In the genomic region with DNA sequence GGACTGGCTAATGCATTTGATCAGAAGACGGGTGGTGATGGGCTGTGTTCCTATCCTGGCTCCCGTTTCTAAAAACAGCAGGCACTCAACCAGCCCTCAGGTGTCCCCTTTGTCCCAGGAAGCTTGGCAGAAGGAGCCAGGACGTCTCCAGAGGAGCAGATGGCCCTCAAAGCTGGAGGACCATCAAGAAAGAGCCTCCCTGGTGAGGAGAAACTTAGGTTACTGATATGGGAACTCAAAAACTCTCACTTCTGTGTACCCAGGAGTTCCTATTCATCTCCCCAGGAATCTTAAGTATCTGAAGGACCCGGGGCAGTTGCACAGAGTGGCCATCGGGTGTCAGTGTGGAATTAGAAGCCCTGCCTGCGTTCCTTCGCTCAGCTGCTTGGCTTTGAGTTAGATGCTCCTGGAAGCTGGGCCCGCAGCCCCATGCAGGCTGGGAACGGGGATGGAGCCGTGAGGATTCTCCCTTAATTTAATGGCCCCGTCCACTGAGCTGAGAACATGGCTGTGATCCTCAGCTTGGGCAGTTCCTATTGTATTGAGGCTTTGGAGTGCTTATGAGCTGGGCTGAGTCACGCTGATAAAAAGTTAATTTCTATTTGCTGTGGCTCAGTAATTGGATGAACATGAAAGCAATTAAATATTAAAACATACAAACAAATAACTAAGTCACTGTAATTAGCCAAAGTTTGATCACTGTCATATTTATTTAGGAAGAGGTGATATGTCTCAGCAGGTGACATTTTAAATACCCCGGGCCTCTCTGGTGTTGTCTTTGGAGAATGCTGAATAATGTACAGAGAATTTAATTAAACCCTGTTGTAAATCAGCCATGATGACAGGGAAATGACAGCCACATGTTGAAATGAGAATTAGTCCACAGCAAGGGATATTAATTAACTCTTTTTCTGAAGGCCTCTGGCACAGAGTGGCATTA, we compare ENCODE assay signal across 8 cellular contexts.
DNase-seq lines count a peak whose midpoint lies in the region; ATAC-seq lines count a peak whose summit lies in the region.

No MANE protein-coding gene starts in this region.

- no peak overlapping the region for H3K4me3 Mint-ChIP-seq in CD8-positive, alpha-beta memory T cell

- CTCF ChIA-PET in CD8-positive, alpha-beta memory T cell (lab: Charles Lee): interaction anchor here (0.7 to 2.2 kb wide), 8 partner anchors 10 to 634 kb away, joined by 3 to 7 read pairs (median 3); no protein-coding TSS in a partner anchor

- H3K9me3 Mint-ChIP-seq in CD8-positive, alpha-beta memory T cell: no peaks in the 10 kb centered on the region

- no peaks in the 10 kb centered on the region for H3K27me3 ChIP-seq in CD8-positive, alpha-beta memory T cell (ENCODE audit: insufficient read depth, low read length, poor library complexity, severe bottlenecking)
- H3K27me3 ChIP-seq in HUES48 (ENCODE audit: control insufficient read depth, insufficient read depth, low read length): peaks cover 10% of the 10 kb centered on the region; the same call in 1 of the 2 replicates

- H3K4me1 Mint-ChIP-seq in CD8-positive, alpha-beta memory T cell: no peaks in the 10 kb centered on the region

- no peaks in the 10 kb centered on the region for H3K36me3 ChIP-seq in CD8-positive, alpha-beta memory T cell (ENCODE audit: insufficient read depth, low read length)
- H3K36me3 ChIP-seq in HUES48 (ENCODE audit: control insufficient read depth, insufficient read depth, low read length): no peaks in the 10 kb centered on the region

- H3K4me3 ChIP-seq in CD8-positive, alpha-beta memory T cell (ENCODE audit: low read length): no peak overlapping the region
- H3K4me3 ChIP-seq in HUES48 (ENCODE audit: low read depth, low read length): no peak overlapping the region

- POLR2A ChIA-PET in CD8-positive, alpha-beta memory T cell (lab: Charles Lee): no interaction called here

- no peaks in the 10 kb centered on the region for H3K9me3 ChIP-seq in CD8-positive, alpha-beta memory T cell (ENCODE audit: low read length)
- H3K9me3 ChIP-seq in HUES48 (ENCODE audit: control insufficient read depth, insufficient read depth, low read length): no peaks in the 10 kb centered on the region

- peak; percentile 14 to 70 (median 36) for DNase-seq in CD8-positive, alpha-beta memory T cell
- DNase-seq in NOMO-1 (lab: John Stamatoyannopoulos, UW; ENCODE audit: unreplicated experiment in 2 of 2) (peak; percentile 67 to 72), epithelial cell of prostate (ENCODE audit: low read depth, low spot score) (peak; percentile 18), middle frontal gyrus (ENCODE audit: extremely low spot score, low spot score) (peak; percentile 86)
- DNase-seq in activated CD8-positive, alpha-beta memory T cell treated with anti-CD3 and anti-CD28 coated beads, Interleukin-2, amount 50 U/mL, for 1 hour (ENCODE audit: extremely low read depth): peak; percentile 29
- DNase-seq in stimulated activated CD8-positive, alpha-beta memory T cell treated with anti-CD3 and anti-CD28 coated beads, Interleukin-7, amount 100 ng/mL, for 4 hours (ENCODE audit: low read depth in 2 of 2): peak; percentile 33 to 38

- no peak overlapping the region for H3K9ac ChIP-seq in HUES48 (ENCODE audit: low read depth, low read length)

- peaks cover 8 to 24% of the 10 kb centered on the region in 2 donors for H3K27me3 Mint-ChIP-seq in CD8-positive, alpha-beta memory T cell

- H3K4me1 ChIP-seq in CD8-positive, alpha-beta memory T cell (ENCODE audit: insufficient read depth, low read length): peaks cover 4% of the 10 kb centered on the region
- peaks cover 19% of the 10 kb centered on the region for H3K4me1 ChIP-seq in HUES48 (ENCODE audit: control insufficient read depth, insufficient read depth, low read length)

- no peak overlapping the region for H3K27ac Mint-ChIP-seq in CD8-positive, alpha-beta memory T cell

- no peak for ATAC-seq in HG03565 (IDR thresholded peaks at IDR 0.05; ENCODE audit: unreplicated experiment)

- no peak overlapping the region for H3K27ac ChIP-seq in CD8-positive, alpha-beta memory T cell (ENCODE audit: low read depth, low read length)
- H3K27ac ChIP-seq in HUES48 (ENCODE audit: low read depth, low read length) (peak overlapping the region; percentile 42), epithelial cell of prostate (no peak overlapping the region)

- peaks cover 0 to 1% (median 0%) of the 10 kb centered on the region in 3 donors for H3K36me3 Mint-ChIP-seq in CD8-positive, alpha-beta memory T cell

Comparison
In these comparisons a context has a peak if more than half of its experiments do, and no peak if none do; other contexts are left out.
1. DNase-seq: peak in every context shown above with its lines; median percentile 86 in middle frontal gyrus; 70 in NOMO-1; 36 in CD8-positive, alpha-beta memory T cell; 36 in stimulated activated CD8-positive, alpha-beta memory T cell treated with anti-CD3 and anti-CD28 coated beads, Interleukin-7, amount 100 ng/mL, for 4 hours; 29 in activated CD8-positive, alpha-beta memory T cell treated with anti-CD3 and anti-CD28 coated beads, Interleukin-2, amount 50 U/mL, for 1 hour; 18 in epithelial cell of prostate.